16 cellular contexts compared by ENCODE assay signal in genomic region chr22:43743131-43743530, GRCh38.
A peak's percentile ranks its signal among the peaks of the same experiment; 100 is the strongest.
DNase-seq lines count a peak whose midpoint lies in the region; ATAC-seq, FAIRE-seq and TF ChIP-seq lines count a peak whose summit lies in the region.
"Had no signal": no experiment of that assay in that cellular context is flagged by ENCODE, and none has a peak within 500 bp of the region (broad histone marks: within the 10 kb centered on the region; RNA-seq: fewer than 3 reads in every experiment).

No MANE protein-coding gene starts in this region.

- no peak overlapping the region for H4K8ac ChIP-seq in neuronal stem cell (ENCODE audit: low read depth, low read length)

- H3K4ac ChIP-seq in neuronal stem cell (ENCODE audit: low read length): no peak overlapping the region

- RAD21 ChIA-PET in GM12878 (lab: Charles Lee; ENCODE audit: unreplicated experiment): no interaction called here

- H3K14ac ChIP-seq in neuronal stem cell (ENCODE audit: low read length): no peak overlapping the region

- TF ChIP-seq CTCF in SK-N-SH (IDR thresholded peaks at IDR 0.05): peak; percentile 34
- peak; percentile 36 for TF ChIP-seq CTCF in HFF-Myc (IDR thresholded peaks at IDR 0.05; ENCODE audit: low read depth, low read length, missing control alignments)
- peak in 2 of 3 experiments; percentile 12 to 19; a peak in 1 of 6 replicates for TF ChIP-seq CTCF in GM12878 (IDR thresholded peaks at IDR 0.05 in 2 of 3, conservative IDR thresholded peaks at IDR 0.05 in 1 of 3; ENCODE audit: control insufficient read depth in 2 of 3, extremely low read depth in 1 of 3, insufficient read depth in 1 of 3, low read depth in 3 of 3, low read length in 3 of 3)

- 80% methylated on average over 3 of the region's 4 CpGs for whole genome bisulfite sequencing in SK-N-SH (ENCODE audit: low lambda C conversion rate)
- WGBS in GM12878 (ENCODE audit: insufficient coverage, insufficient replicate concordance, low lambda C conversion rate, missing lambda C conversion rate): 35% methylated on average over 4 of the region's 4 CpGs
- no CpG with 5 or more reads among the region's 4 CpGs for WGBS in neuronal stem cell (ENCODE audit: extremely low coverage in 2 of 2, insufficient read length in 2 of 2, insufficient replicate concordance in 1 of 2), 2 donors

- TF ChIP-seq EP300 in SK-N-SH (IDR thresholded peaks at IDR 0.05; ENCODE audit: borderline replicate concordance in 1 of 2, low read depth in 1 of 2, low read length in 1 of 2) (no peak), GM12878 (IDR thresholded peaks at IDR 0.05; ENCODE audit: borderline replicate concordance in 1 of 2, control insufficient read depth in 1 of 2, low read depth in 2 of 2, low read length in 2 of 2) (no peak)

- in situ Hi-C loops in GM12878 (cut with MboI): no loop called here

- no peak overlapping the region for H3K27ac ChIP-seq in SK-N-SH (ENCODE audit: low read depth in 2 of 2, low read length in 1 of 2)
- H3K27ac ChIP-seq in GM12878 (ENCODE audit: control insufficient read depth, insufficient read depth): no peak overlapping the region
- H3K27ac ChIP-seq in neuronal stem cell (replicated peaks; ENCODE audit: low read length): no peak overlapping the region
- H3K27ac ChIP-seq: coronary artery, SK-N-MC, VCaP had no signal

- H2BK12ac ChIP-seq in neuronal stem cell (ENCODE audit: low read length): no peak overlapping the region

- H3K4me1 ChIP-seq in SK-N-SH (ENCODE audit: control insufficient read depth in 1 of 2, insufficient read depth in 2 of 2, low read depth in 1 of 2, low read length in 1 of 2): no peaks in the 10 kb centered on the region
- no peaks in the 10 kb centered on the region for H3K4me1 ChIP-seq in GM12878 (ENCODE audit: control insufficient read depth, insufficient read depth, low read length)
- peaks cover 3 to 8% of the 10 kb centered on the region in 2 donors for H3K4me1 ChIP-seq in neuronal stem cell (ENCODE audit: control insufficient read depth in 2 of 2, insufficient read depth in 1 of 2, low read depth in 1 of 2, low read length in 2 of 2)

- no peak overlapping the region for H3K4me2 ChIP-seq in SK-N-SH
- H3K4me2 ChIP-seq in GM12878 (ENCODE audit: control insufficient read depth, insufficient read depth): no peak overlapping the region
- no peak overlapping the region for H3K4me2 ChIP-seq in neuronal stem cell (ENCODE audit: insufficient read depth, low read length, poor library complexity, severe bottlenecking)

- POLR2A ChIA-PET in SK-N-SH (lab: Yijun Ruan, JAX): no interaction called here
- POLR2A ChIA-PET in GM12878 (lab: Charles Lee): no interaction called here

- H3K4me3 ChIP-seq in SK-N-SH (ENCODE audit: low read depth in 2 of 2, low read length in 1 of 2) (no peak overlapping the region), HFF-Myc (replicated peaks; ENCODE audit: low read depth, low read length) (no peak overlapping the region), GM12878 (no peak overlapping the region), neuronal stem cell (ENCODE audit: low read length in 2 of 2) (no peak overlapping the region)
- H3K4me3 ChIP-seq: coronary artery, mucosa of descending colon, SK-N-MC had no signal

- no peaks in the 10 kb centered on the region for H3F3A ChIP-seq in SK-N-SH (replicated peaks; ENCODE audit: insufficient read depth)

- intact Hi-C loops in GM12878 (cut with micrococcal nuclease; ENCODE audit: unreplicated experiment): loop anchor here (10.0 kb wide), 1 partner anchor 142 kb away; no protein-coding TSS in a partner anchor

- no TSS peak for BruUV-seq in GM12878 (replicated peaks; lab: Mats Ljungman, UMichigan)

- H4K20me1 ChIP-seq in SK-N-SH (ENCODE audit: insufficient read depth) (no peaks in the 10 kb centered on the region), GM12878 (ENCODE audit: control insufficient read depth, insufficient read depth) (no peaks in the 10 kb centered on the region)

- H3K9me3 ChIP-seq in SK-N-SH: no peaks in the 10 kb centered on the region
- H3K9me3 ChIP-seq in GM12878 (replicated peaks; ENCODE audit: control insufficient read depth, insufficient read depth, low read length): no peaks in the 10 kb centered on the region
- H3K9me3 ChIP-seq in neuronal stem cell (replicated peaks in 1 of 2; ENCODE audit: control insufficient read depth in 2 of 2, insufficient read depth in 1 of 2, low read depth in 1 of 2, low read length in 2 of 2): no peaks in the 10 kb centered on the region
- H3K9me3 ChIP-seq: mucosa of descending colon had no signal

- H2AFZ ChIP-seq in SK-N-SH (ENCODE audit: low read depth) (no peak overlapping the region), GM12878 (ENCODE audit: control insufficient read depth, low read depth, low read length) (no peak overlapping the region), neuronal stem cell (ENCODE audit: low read length) (no peak overlapping the region)

- peak; percentile 26; the same call in 1 of the 2 replicates for TF ChIP-seq RAD21 in SK-N-SH (IDR thresholded peaks at IDR 0.05; ENCODE audit: low read length)
- no peak for TF ChIP-seq RAD21 in GM12878 (IDR thresholded peaks at IDR 0.05; ENCODE audit: insufficient read depth, low read depth, low read length)

- no peak overlapping the region for H2BK15ac ChIP-seq in neuronal stem cell (ENCODE audit: low read length)

- H3K9ac ChIP-seq in SK-N-SH (no peak overlapping the region), GM12878 (ENCODE audit: control insufficient read depth, insufficient read depth, low read length) (no peak overlapping the region), neuronal stem cell (ENCODE audit: low read depth, low read length, poor library complexity) (no peak overlapping the region)

- no peaks in the 10 kb centered on the region for H3K9me2 ChIP-seq in SK-N-SH

- no peak overlapping the region for H2AK5ac ChIP-seq in neuronal stem cell (ENCODE audit: low read depth, low read length)

- H4K91ac ChIP-seq in neuronal stem cell (ENCODE audit: low read depth, low read length, poor library complexity): no peak overlapping the region

- H3K23ac ChIP-seq in neuronal stem cell (ENCODE audit: low read depth, low read length, poor library complexity): no peak overlapping the region

- H3K36me3 ChIP-seq in SK-N-SH (replicated peaks in 1 of 2; ENCODE audit: control insufficient read depth in 1 of 2, insufficient read depth in 2 of 2, low read length in 1 of 2) (no peaks in the 10 kb centered on the region), GM12878 (ENCODE audit: control insufficient read depth in 2 of 2, insufficient read depth in 2 of 2, low read length in 1 of 2) (no peaks in the 10 kb centered on the region), neuronal stem cell (replicated peaks in 1 of 2; ENCODE audit: control insufficient read depth in 2 of 2, insufficient read depth in 2 of 2, low read length in 2 of 2) (no peaks in the 10 kb centered on the region)

- no peak for FAIRE-seq in GM12878 (lab: Jason Lieb, UNC)

- TF ChIP-seq POLR2A in GM12878 (IDR thresholded peaks at IDR 0.05; ENCODE audit: low read depth, low read length): no peak

- H3K79me1 ChIP-seq in neuronal stem cell (ENCODE audit: low read depth, low read length): no peaks in the 10 kb centered on the region

- SMC1A ChIA-PET in GM12878 (lab: Charles Lee; ENCODE audit: uncharacterized antibody, unreplicated experiment): interaction anchor here (0.7 to 1.1 kb wide), 2 partner anchors 9 to 10 kb away, joined by 3 to 4 read pairs; no protein-coding TSS in a partner anchor

- no peaks in the 10 kb centered on the region for H3K79me2 ChIP-seq in SK-N-SH (ENCODE audit: insufficient read depth)
- H3K79me2 ChIP-seq in GM12878 (ENCODE audit: control insufficient read depth, insufficient read depth, low read length): no peaks in the 10 kb centered on the region

- H2BK120ac ChIP-seq in neuronal stem cell (ENCODE audit: low read depth, low read length): no peak overlapping the region

- ATAC-seq in SK-N-SH treated with all-trans-retinoic acid at 6 μM for 48 hours (no peak), GM12878 (no peak), left lobe of liver (no peak)
- ATAC-seq: mucosa of descending colon had no signal

- CTCF ChIA-PET in SK-N-SH (lab: Yijun Ruan, JAX): no interaction called here
- CTCF ChIA-PET in GM12878 (lab: Yijun Ruan, JAX): no interaction called here

- no peak overlapping the region for H3K18ac ChIP-seq in neuronal stem cell (ENCODE audit: low read length)

- H2BK5ac ChIP-seq in neuronal stem cell (ENCODE audit: low read length): no peak overlapping the region

- no peak for DNase-seq in SK-N-SH
- DNase-seq in HFF-Myc (ENCODE audit: extremely low read depth, low read depth): no peak
- no peak for DNase-seq in GM12878 (ENCODE audit: low read depth, low spot score)
- peak; percentile 36 for DNase-seq in neuronal stem cell (ENCODE audit: low spot score)
- no peak for DNase-seq in left lobe of liver (ENCODE audit: low spot score)
- no peak for DNase-seq in activated T-cell treated with anti-CD3 and anti-CD28 coated beads for 4 hours
- no peak for DNase-seq in NCI-H510A (lab: John Stamatoyannopoulos, UW)
- DNase-seq: activated naive CD8-positive, alpha-beta T cell treated with anti-CD3 and anti-CD28 coated beads for 36 hours; DMS79 treated with DMSO at 0.1 percent for 48 hours; mucosa of descending colon; NCI-H1417; NK-92 treated with Interleukin-12 subunit alpha and Interleukin-12 subunit beta, amount 100 ng/mL, for 24 hours had no signal

- H3K27me3 ChIP-seq in SK-N-SH (ENCODE audit: insufficient read depth) (no peaks in the 10 kb centered on the region), GM12878 (replicated peaks in 1 of 2; ENCODE audit: control insufficient read depth in 2 of 2, insufficient read depth in 2 of 2, low read length in 1 of 2) (no peaks in the 10 kb centered on the region; a peak in 2 of 4 replicates), neuronal stem cell (ENCODE audit: control insufficient read depth in 3 of 3, insufficient read depth in 3 of 3, low read depth in 1 of 3, low read length in 3 of 3) (no peaks in the 10 kb centered on the region)

TF ChIP-seq in GM12878, 131 proteins besides CTCF, POLR2A, EP300 and RAD21 (continues in another document):
- no peak for TF ChIP-seq MYB (IDR thresholded peaks at IDR 0.05; ENCODE audit: borderline replicate concordance, low read depth, low read length)

Comparison
In these comparisons a context has a peak if more than half of its experiments do, and no peak if none do; other contexts are left out.
1. Of the 26 proteins assayed by ChIP-seq in both GM12878 and SK-N-SH: peak only in GM12878: SMC3; only in SK-N-SH: RAD21; in both: CTCF; in neither: 23.